ENCODE assay signal across 1 cellular context in genomic region chr1:173210716-173211231, GRCh38.
A peak's percentile ranks its signal among the peaks of the same experiment; 100 is the strongest.
TF ChIP-seq lines count a peak whose summit lies in the region.

No MANE protein-coding gene starts in this region.

TF ChIP-seq in HepG2, 621 proteins besides CTCF, POLR2A, EP300 and RAD21 (continued from another document and continues in another):
- TF ChIP-seq FOXO4 (CRISPR knock-in tag; conservative IDR thresholded peaks at IDR 0.05) (no peak), ZNF816 (CRISPR knock-in tag; IDR thresholded peaks at IDR 0.05; ENCODE audit: borderline replicate concordance) (0 out of 2 replicates have a peak, but pooled peaks have one; percentile 15), ZBTB37 (CRISPR knock-in tag; IDR thresholded peaks at IDR 0.05) (no peak), ZNF3 (CRISPR knock-in tag; IDR thresholded peaks at IDR 0.05) (no peak), PHF20 (CRISPR knock-in tag; IDR thresholded peaks at IDR 0.05) (no peak), ZNF577 (CRISPR knock-in tag; IDR thresholded peaks at IDR 0.05; ENCODE audit: borderline replicate concordance, low read depth) (no peak), FOXO1 (CRISPR knock-in tag; IDR thresholded peaks at IDR 0.05) (peak; percentile 83; the same call in 1 of the 2 replicates), DMAP1 (CRISPR knock-in tag; IDR thresholded peaks at IDR 0.05) (no peak), PITX1 (CRISPR knock-in tag; IDR thresholded peaks at IDR 0.05) (peak; percentile 58; the same call in 1 of the 2 replicates), RFX3 (CRISPR knock-in tag; IDR thresholded peaks at IDR 0.05) (no peak), ZNF609 (CRISPR knock-in tag; IDR thresholded peaks at IDR 0.05; ENCODE audit: borderline replicate concordance) (peak; percentile 68; the same call in 1 of the 2 replicates), ZNF354B (CRISPR knock-in tag; IDR thresholded peaks at IDR 0.05) (no peak), DPF2 (CRISPR knock-in tag; IDR thresholded peaks at IDR 0.05; ENCODE audit: borderline replicate concordance, low read depth) (peak; percentile 39; the same call in 1 of the 2 replicates), ARNT2 (CRISPR knock-in tag; IDR thresholded peaks at IDR 0.05; ENCODE audit: low read depth) (peak; percentile 76; the same call in 1 of the 2 replicates), ELF3 (CRISPR knock-in tag; IDR thresholded peaks at IDR 0.05) (peak; percentile 94), NRL (CRISPR knock-in tag; IDR thresholded peaks at IDR 0.05; ENCODE audit: borderline replicate concordance) (no peak), HDAC1 (CRISPR knock-in tag; IDR thresholded peaks at IDR 0.05) (0 out of 2 replicates have a peak, but pooled peaks have one; percentile 12), KDM2A (CRISPR knock-in tag; IDR thresholded peaks at IDR 0.05; ENCODE audit: borderline replicate concordance, low read depth) (0 out of 2 replicates have a peak, but pooled peaks have one; percentile 8), MZF1 (CRISPR knock-in tag; IDR thresholded peaks at IDR 0.05; ENCODE audit: borderline replicate concordance) (no peak), ZMYM4 (CRISPR knock-in tag; IDR thresholded peaks at IDR 0.05) (peak; percentile 42; the same call in 1 of the 2 replicates), THRA (CRISPR knock-in tag; IDR thresholded peaks at IDR 0.05; ENCODE audit: borderline replicate concordance) (peak; percentile 37), CCAR2 (optimal IDR thresholded peaks at IDR 0.05; ENCODE audit: low read depth, low read length) (no peak), FOXA1 (IDR thresholded peaks at IDR 0.05) (no peak), FOXA1 (CRISPR knock-in tag; IDR thresholded peaks at IDR 0.05) (no peak), ZNF530 (CRISPR knock-in tag; IDR thresholded peaks at IDR 0.05; ENCODE audit: low read depth) (no peak), ZNF256 (CRISPR knock-in tag; conservative IDR thresholded peaks at IDR 0.05) (no peak), ZNF282 (IDR thresholded peaks at IDR 0.05; ENCODE audit: partially characterized antibody) (no peak), ZNF75D (CRISPR knock-in tag; IDR thresholded peaks at IDR 0.05; ENCODE audit: borderline replicate concordance) (no peak), GABPA (IDR thresholded peaks at IDR 0.05; ENCODE audit: low read depth, low read length) (no peak), GABPA (CRISPR knock-in tag; IDR thresholded peaks at IDR 0.05; ENCODE audit: low read depth) (peak; percentile 62), ZNF331 (CRISPR knock-in tag; IDR thresholded peaks at IDR 0.05) (no peak), GLI4 (CRISPR knock-in tag; IDR thresholded peaks at IDR 0.05; ENCODE audit: borderline replicate concordance) (no peak), ZNF674 (CRISPR knock-in tag; IDR thresholded peaks at IDR 0.05; ENCODE audit: low read depth) (no peak), DR1 (CRISPR knock-in tag; IDR thresholded peaks at IDR 0.05) (no peak), NONO (IDR thresholded peaks at IDR 0.05) (no peak), NONO (CRISPR knock-in tag; conservative IDR thresholded peaks at IDR 0.05) (no peak), ZNF749 (CRISPR knock-in tag; IDR thresholded peaks at IDR 0.05; ENCODE audit: borderline replicate concordance) (no peak), ZSCAN29 (CRISPR knock-in tag; conservative IDR thresholded peaks at IDR 0.05) (no peak), ZNF367 (CRISPR knock-in tag; IDR thresholded peaks at IDR 0.05; ENCODE audit: borderline replicate concordance) (no peak), HMG20A (CRISPR knock-in tag; IDR thresholded peaks at IDR 0.05; ENCODE audit: borderline replicate concordance) (peak; percentile 75; the same call in 1 of the 2 replicates), HOXA5 (CRISPR knock-in tag; IDR thresholded peaks at IDR 0.05) (no peak), ETV5 (CRISPR knock-in tag; IDR thresholded peaks at IDR 0.05; ENCODE audit: borderline replicate concordance) (peak; percentile 96), CREM (IDR thresholded peaks at IDR 0.05) (peak; percentile 56), CREM (CRISPR knock-in tag; IDR thresholded peaks at IDR 0.05) (no peak), SOX6 (IDR thresholded peaks at IDR 0.05) (no peak), SOX6 (CRISPR knock-in tag; IDR thresholded peaks at IDR 0.05) (peak; percentile 93), SRSF1 (optimal IDR thresholded peaks at IDR 0.05; ENCODE audit: low read depth, low read length) (no peak), GTF3A (CRISPR knock-in tag; conservative IDR thresholded peaks at IDR 0.05) (0 out of 2 replicates have a peak, but pooled peaks have one; percentile 51), PHF21A (CRISPR knock-in tag; IDR thresholded peaks at IDR 0.05) (peak; percentile 85)
- TF ChIP-seq, protein P1, sequence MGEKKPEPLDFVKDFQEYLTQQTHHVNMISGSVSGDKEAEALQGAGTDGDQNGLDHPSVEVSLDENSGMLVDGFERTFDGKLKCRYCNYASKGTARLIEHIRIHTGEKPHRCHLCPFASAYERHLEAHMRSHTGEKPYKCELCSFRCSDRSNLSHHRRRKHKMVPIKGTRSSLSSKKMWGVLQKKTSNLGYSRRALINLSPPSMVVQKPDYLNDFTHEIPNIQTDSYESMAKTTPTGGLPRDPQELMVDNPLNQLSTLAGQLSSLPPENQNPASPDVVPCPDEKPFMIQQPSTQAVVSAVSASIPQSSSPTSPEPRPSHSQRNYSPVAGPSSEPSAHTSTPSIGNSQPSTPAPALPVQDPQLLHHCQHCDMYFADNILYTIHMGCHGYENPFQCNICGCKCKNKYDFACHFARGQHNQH (CRISPR knock-in tag; IDR thresholded peaks at IDR 0.05), result peak; percentile 35; the same call in 1 of the 2 replicates
- TF ChIP-seq, protein P2, sequence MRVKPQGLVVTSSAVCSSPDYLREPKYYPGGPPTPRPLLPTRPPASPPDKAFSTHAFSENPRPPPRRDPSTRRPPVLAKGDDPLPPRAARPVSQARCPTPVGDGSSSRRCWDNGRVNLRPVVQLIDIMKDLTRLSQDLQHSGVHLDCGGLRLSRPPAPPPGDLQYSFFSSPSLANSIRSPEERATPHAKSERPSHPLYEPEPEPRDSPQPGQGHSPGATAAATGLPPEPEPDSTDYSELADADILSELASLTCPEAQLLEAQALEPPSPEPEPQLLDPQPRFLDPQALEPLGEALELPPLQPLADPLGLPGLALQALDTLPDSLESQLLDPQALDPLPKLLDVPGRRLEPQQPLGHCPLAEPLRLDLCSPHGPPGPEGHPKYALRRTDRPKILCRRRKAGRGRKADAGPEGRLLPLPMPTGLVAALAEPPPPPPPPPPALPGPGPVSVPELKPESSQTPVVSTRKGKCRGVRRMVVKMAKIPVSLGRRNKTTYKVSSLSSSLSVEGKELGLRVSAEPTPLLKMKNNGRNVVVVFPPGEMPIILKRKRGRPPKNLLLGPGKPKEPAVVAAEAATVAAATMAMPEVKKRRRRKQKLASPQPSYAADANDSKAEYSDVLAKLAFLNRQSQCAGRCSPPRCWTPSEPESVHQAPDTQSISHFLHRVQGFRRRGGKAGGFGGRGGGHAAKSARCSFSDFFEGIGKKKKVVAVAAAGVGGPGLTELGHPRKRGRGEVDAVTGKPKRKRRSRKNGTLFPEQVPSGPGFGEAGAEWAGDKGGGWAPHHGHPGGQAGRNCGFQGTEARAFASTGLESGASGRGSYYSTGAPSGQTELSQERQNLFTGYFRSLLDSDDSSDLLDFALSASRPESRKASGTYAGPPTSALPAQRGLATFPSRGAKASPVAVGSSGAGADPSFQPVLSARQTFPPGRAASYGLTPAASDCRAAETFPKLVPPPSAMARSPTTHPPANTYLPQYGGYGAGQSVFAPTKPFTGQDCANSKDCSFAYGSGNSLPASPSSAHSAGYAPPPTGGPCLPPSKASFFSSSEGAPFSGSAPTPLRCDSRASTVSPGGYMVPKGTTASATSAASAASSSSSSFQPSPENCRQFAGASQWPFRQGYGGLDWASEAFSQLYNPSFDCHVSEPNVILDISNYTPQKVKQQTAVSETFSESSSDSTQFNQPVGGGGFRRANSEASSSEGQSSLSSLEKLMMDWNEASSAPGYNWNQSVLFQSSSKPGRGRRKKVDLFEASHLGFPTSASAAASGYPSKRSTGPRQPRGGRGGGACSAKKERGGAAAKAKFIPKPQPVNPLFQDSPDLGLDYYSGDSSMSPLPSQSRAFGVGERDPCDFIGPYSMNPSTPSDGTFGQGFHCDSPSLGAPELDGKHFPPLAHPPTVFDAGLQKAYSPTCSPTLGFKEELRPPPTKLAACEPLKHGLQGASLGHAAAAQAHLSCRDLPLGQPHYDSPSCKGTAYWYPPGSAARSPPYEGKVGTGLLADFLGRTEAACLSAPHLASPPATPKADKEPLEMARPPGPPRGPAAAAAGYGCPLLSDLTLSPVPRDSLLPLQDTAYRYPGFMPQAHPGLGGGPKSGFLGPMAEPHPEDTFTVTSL (CRISPR knock-in tag; IDR thresholded peaks at IDR 0.05; ENCODE audit: borderline replicate concordance), result peak; percentile 78; the same call in 1 of the 2 replicates
- TF ChIP-seq, protein P3, sequence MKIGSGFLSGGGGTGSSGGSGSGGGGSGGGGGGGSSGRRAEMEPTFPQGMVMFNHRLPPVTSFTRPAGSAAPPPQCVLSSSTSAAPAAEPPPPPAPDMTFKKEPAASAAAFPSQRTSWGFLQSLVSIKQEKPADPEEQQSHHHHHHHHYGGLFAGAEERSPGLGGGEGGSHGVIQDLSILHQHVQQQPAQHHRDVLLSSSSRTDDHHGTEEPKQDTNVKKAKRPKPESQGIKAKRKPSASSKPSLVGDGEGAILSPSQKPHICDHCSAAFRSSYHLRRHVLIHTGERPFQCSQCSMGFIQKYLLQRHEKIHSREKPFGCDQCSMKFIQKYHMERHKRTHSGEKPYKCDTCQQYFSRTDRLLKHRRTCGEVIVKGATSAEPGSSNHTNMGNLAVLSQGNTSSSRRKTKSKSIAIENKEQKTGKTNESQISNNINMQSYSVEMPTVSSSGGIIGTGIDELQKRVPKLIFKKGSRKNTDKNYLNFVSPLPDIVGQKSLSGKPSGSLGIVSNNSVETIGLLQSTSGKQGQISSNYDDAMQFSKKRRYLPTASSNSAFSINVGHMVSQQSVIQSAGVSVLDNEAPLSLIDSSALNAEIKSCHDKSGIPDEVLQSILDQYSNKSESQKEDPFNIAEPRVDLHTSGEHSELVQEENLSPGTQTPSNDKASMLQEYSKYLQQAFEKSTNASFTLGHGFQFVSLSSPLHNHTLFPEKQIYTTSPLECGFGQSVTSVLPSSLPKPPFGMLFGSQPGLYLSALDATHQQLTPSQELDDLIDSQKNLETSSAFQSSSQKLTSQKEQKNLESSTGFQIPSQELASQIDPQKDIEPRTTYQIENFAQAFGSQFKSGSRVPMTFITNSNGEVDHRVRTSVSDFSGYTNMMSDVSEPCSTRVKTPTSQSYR (CRISPR knock-in tag; IDR thresholded peaks at IDR 0.05; ENCODE audit: borderline replicate concordance), result no peak
